Comparison of ENCODE assay signal across 16 cellular contexts in genomic region chr19:16265205-16265604, GRCh38.
"Had no signal": no experiment of that assay in that cellular context is flagged by ENCODE, and none has a peak within 500 bp of the region (broad histone marks: within the 10 kb centered on the region; RNA-seq: fewer than 3 reads in every experiment).

No MANE protein-coding gene starts in this region.

- FAIRE-seq: endometrium, TTC549 had no signal

- H3K4me3 Mint-ChIP-seq: activated T-helper 1 cell treated with anti-CD3 and anti-CD28 coated beads, Interleukin-12 subunit alpha, Interleukin-12 subunit beta, Interleukin-2, Interleukin-4 antibody, amounts not matched to agents 30 ng/mL and 10 ng/mL and 1 ng/mL, durations not matched to agents 14 hours and 24 hours and 36 hours; nephron progenitor cell; stimulated activated naive CD8-positive, alpha-beta T cell treated with anti-CD3 and anti-CD28 coated beads, Interleukin-15, amount 100 ng/mL, for 72 hours had no signal

- H3K4me3 ChIP-seq: dorsolateral prefrontal cortex, lower lobe of right lung, SK-N-MC, testis, upper lobe of right lung had no signal

- H3K9me3 Mint-ChIP-seq: activated T-helper 1 cell treated with anti-CD3 and anti-CD28 coated beads, Interleukin-12 subunit alpha, Interleukin-12 subunit beta, Interleukin-2, Interleukin-4 antibody, amounts not matched to agents 30 ng/mL and 10 ng/mL and 1 ng/mL, durations not matched to agents 14 hours and 24 hours and 36 hours; nephron progenitor cell had no signal

- H3K9me3 ChIP-seq: lower lobe of right lung, testis, upper lobe of right lung had no signal

- H3K27ac Mint-ChIP-seq: activated T-helper 1 cell treated with anti-CD3 and anti-CD28 coated beads, Interleukin-12 subunit alpha, Interleukin-12 subunit beta, Interleukin-2, Interleukin-4 antibody, amounts not matched to agents 30 ng/mL and 10 ng/mL and 1 ng/mL, durations not matched to agents 14 hours and 24 hours and 36 hours; nephron progenitor cell had no signal

- H3K27me3 ChIP-seq: dorsolateral prefrontal cortex, testis, upper lobe of right lung had no signal

- DNase-seq: activated CD4-positive, CD25-positive, alpha-beta regulatory T cell; activated naive CD4-positive, alpha-beta T cell treated with anti-CD3 and anti-CD28 coated beads, Interleukin-2, amount 50 U/mL, for 16 hours; dorsolateral prefrontal cortex; left cardiac atrium; lower lobe of right lung; nephron progenitor cell; stimulated activated CD4-positive, alpha-beta T cell treated with anti-CD3 and anti-CD28 coated beads, Interleukin-12 subunit alpha, Interleukin-12 subunit beta, amount 100 ng/mL, for 4 hours; stimulated activated naive CD8-positive, alpha-beta T cell treated with anti-CD3 and anti-CD28 coated beads, Interleukin-15, amount 100 ng/mL, for 72 hours; T-helper 1 cell; testis; upper lobe of right lung had no signal

- H3K36me3 ChIP-seq: lower lobe of right lung, upper lobe of right lung had no signal

- ATAC-seq: esophagus mucosa; left cardiac atrium; lower lobe of right lung; stimulated activated naive CD8-positive, alpha-beta T cell treated with anti-CD3 and anti-CD28 coated beads, Interleukin-15, amount 100 ng/mL, for 72 hours; upper lobe of right lung had no signal

- H3K27ac ChIP-seq: dorsolateral prefrontal cortex, lower lobe of right lung, SK-N-MC, testis, upper lobe of right lung had no signal
